Comparison of ENCODE assay signal across 8 cellular contexts in the genomic region with DNA sequence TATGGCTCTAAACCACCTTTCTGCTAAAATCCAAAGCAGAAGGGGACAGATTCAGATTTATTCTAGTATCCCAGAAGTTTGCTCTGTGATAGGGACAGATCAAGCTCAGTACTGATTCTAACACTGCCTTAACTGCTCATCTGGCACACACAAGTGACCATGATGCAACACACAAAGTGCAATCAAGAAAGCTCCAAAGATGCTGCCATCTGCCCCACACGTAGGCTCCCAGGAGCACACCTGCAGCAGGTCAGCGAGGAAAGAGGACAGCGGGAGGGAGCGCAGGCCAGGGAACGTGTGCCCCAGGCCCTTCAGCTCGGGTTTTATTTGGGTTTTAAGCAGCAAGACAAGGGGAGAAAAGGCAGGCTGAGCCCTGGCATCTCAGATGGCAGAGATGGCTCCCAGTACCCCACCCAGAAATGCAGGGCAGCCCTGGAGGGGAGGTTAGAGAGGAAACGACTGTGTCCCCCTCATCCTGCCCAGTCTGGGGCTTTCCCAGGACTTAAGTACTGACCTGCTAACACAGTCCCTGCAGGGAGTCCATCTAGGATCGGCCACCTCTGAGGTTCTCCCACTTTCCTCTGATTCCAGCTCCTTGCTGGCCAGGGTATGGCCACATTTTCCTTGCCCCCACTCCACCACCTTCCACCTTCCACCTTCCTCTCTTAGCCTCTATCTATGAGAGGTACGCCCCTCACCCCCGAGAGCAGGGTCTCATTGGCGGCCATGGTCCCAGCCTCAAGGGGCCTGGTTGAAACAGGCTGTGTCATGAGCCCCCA. TPM values are rescaled to one million over a fixed set of nuclear protein-coding genes. Genes with fewer than 3 reads are reported as not detected.
DNase-seq lines count a peak whose midpoint lies in the region; ATAC-seq and TF ChIP-seq lines count a peak whose summit lies in the region.

No MANE protein-coding gene starts in this region.

- peaks cover under 1% of the 10 kb centered on the region for H3K36me3 ChIP-seq in thoracic aorta

- peak overlapping the region; percentile 97 for H3K4me3 Mint-ChIP-seq in activated CD4-positive, alpha-beta T cell treated with anti-CD3 and anti-CD28 coated beads, Interleukin-2, amount 10 ng/mL, durations not matched to agents 7 days and 5 days
- H3K4me3 Mint-ChIP-seq in activated T-helper 17 cell treated with anti-CD3 and anti-CD28 coated beads, Interleukin-2, amount 50 U/mL, for 72 hours: peak overlapping the region; percentile 95
- peak overlapping the region; percentile 87 to 95 (median 93) for H3K4me3 Mint-ChIP-seq in immature natural killer cell

- H3K4me1 ChIP-seq in thoracic aorta (ENCODE audit: control insufficient read depth in 1 of 2, low read depth in 2 of 2): peaks cover 22 to 42% of the 10 kb centered on the region in 2 donors

- POLR2A ChIA-PET in activated CD4-positive, alpha-beta T cell treated with anti-CD3 and anti-CD28 coated beads, Interleukin-2, amount 10 ng/mL, durations not matched to agents 7 days and 5 days (lab: Charles Lee): interaction anchor here (0.6 to 1.8 kb wide), 3 partner anchors 52 to 59 kb away, joined by 4 to 6 read pairs (median 4); a partner anchor contains a TSS

- H3K4me3 ChIP-seq in thoracic aorta: peak overlapping the region; percentile 98

- CTCF ChIA-PET in activated CD4-positive, alpha-beta T cell treated with anti-CD3 and anti-CD28 coated beads, Interleukin-2, amount 10 ng/mL, durations not matched to agents 7 days and 5 days (lab: Charles Lee): interaction anchor here (0.6 to 1.1 kb wide), 7 partner anchors 11 to 612 kb away, joined by 3 to 6 read pairs (median 4); no protein-coding TSS in a partner anchor

- H3K9me3 ChIP-seq in thoracic aorta: no peaks in the 10 kb centered on the region

- no peaks in the 10 kb centered on the region for H3K27me3 Mint-ChIP-seq in activated CD4-positive, alpha-beta T cell treated with anti-CD3 and anti-CD28 coated beads, Interleukin-2, amount 10 ng/mL, durations not matched to agents 7 days and 5 days
- no peaks in the 10 kb centered on the region for H3K27me3 Mint-ChIP-seq in activated T-helper 17 cell treated with anti-CD3 and anti-CD28 coated beads, Interleukin-2, amount 50 U/mL, for 72 hours
- peaks cover 14 to 20% (median 16%) of the 10 kb centered on the region in 3 donors for H3K27me3 Mint-ChIP-seq in immature natural killer cell (ENCODE audit: low read depth in 3 of 3)

- peaks cover 59% of the 10 kb centered on the region for H3K4me1 Mint-ChIP-seq in activated CD4-positive, alpha-beta T cell treated with anti-CD3 and anti-CD28 coated beads, Interleukin-2, amount 10 ng/mL, durations not matched to agents 7 days and 5 days
- H3K4me1 Mint-ChIP-seq in activated T-helper 17 cell treated with anti-CD3 and anti-CD28 coated beads, Interleukin-2, amount 50 U/mL, for 72 hours: peaks cover 38% of the 10 kb centered on the region
- peaks cover 63 to 65% of the 10 kb centered on the region in 2 donors for H3K4me1 Mint-ChIP-seq in immature natural killer cell

- ATAC-seq in activated T-helper 17 cell treated with anti-CD3 and anti-CD28 coated beads, Interleukin-2, amount 50 U/mL, for 72 hours (replicated peaks): no peak
- no peak for ATAC-seq in thoracic aorta (ENCODE audit: insufficient number of reproducible peaks, low FRiP score, low read depth)

- no peak overlapping the region for H3K27ac ChIP-seq in thoracic aorta

- H3K9me3 Mint-ChIP-seq in activated CD4-positive, alpha-beta T cell treated with anti-CD3 and anti-CD28 coated beads, Interleukin-2, amount 10 ng/mL, durations not matched to agents 7 days and 5 days: no peaks in the 10 kb centered on the region
- no peaks in the 10 kb centered on the region for H3K9me3 Mint-ChIP-seq in activated T-helper 17 cell treated with anti-CD3 and anti-CD28 coated beads, Interleukin-2, amount 50 U/mL, for 72 hours
- H3K9me3 Mint-ChIP-seq in immature natural killer cell: no peaks in the 10 kb centered on the region

- peak overlapping the region; percentile 92 for H3K27ac Mint-ChIP-seq in activated CD4-positive, alpha-beta T cell treated with anti-CD3 and anti-CD28 coated beads, Interleukin-2, amount 10 ng/mL, durations not matched to agents 7 days and 5 days
- H3K27ac Mint-ChIP-seq in activated T-helper 17 cell treated with anti-CD3 and anti-CD28 coated beads, Interleukin-2, amount 50 U/mL, for 72 hours: peak overlapping the region; percentile 95
- peak overlapping the region; percentile 76 to 93 (median 86) for H3K27ac Mint-ChIP-seq in immature natural killer cell

- H3K36me3 Mint-ChIP-seq in activated CD4-positive, alpha-beta T cell treated with anti-CD3 and anti-CD28 coated beads, Interleukin-2, amount 10 ng/mL, durations not matched to agents 7 days and 5 days (ENCODE audit: low read depth): peaks cover 39% of the 10 kb centered on the region
- H3K36me3 Mint-ChIP-seq in activated T-helper 17 cell treated with anti-CD3 and anti-CD28 coated beads, Interleukin-2, amount 50 U/mL, for 72 hours (ENCODE audit: low read depth): peaks cover 62% of the 10 kb centered on the region
- peaks cover 0 to 6% (median 0%) of the 10 kb centered on the region in 3 donors for H3K36me3 Mint-ChIP-seq in immature natural killer cell

- no peak for TF ChIP-seq CTCF in thoracic aorta (IDR thresholded peaks at IDR 0.05)

- DNase-seq in activated CD4-positive, alpha-beta T cell treated with anti-CD3 and anti-CD28 coated beads, Interleukin-2, amount 10 ng/mL, durations not matched to agents 7 days and 5 days: no peak
- no peak for DNase-seq in activated CD4-positive, alpha-beta T cell treated with anti-CD3 and anti-CD28 coated beads for 1 hour
- DNase-seq in immature natural killer cell (no peak), thoracic aorta (ENCODE audit: low spot score) (no peak), glomerular visceral epithelial cell (ENCODE audit: extremely low spot score) (no peak), NCI-H510A treated with DMSO at 0.1 percent for 48 hours (lab: John Stamatoyannopoulos, UW) (no peak), NCI-H146 (lab: John Stamatoyannopoulos, UW) (no peak)

- H3K27me3 ChIP-seq in thoracic aorta (replicated peaks; ENCODE audit: insufficient read depth): no peaks in the 10 kb centered on the region

RNA-seq across cellular contexts. Expression of a gene that starts 1.2 kb away (rescaled TPM):
- total RNA-seq in activated CD4-positive, alpha-beta T cell treated with anti-CD3 and anti-CD28 coated beads, Interleukin-2, amount 10 ng/mL, durations not matched to agents 7 days and 5 days: 10 to 100 TPM; 54.4 to 62.4 TPM
- 10 to 100 TPM; 41.7 to 48.6 TPM for total RNA-seq in activated T-helper 17 cell treated with anti-CD3 and anti-CD28 coated beads, Interleukin-2, amount 50 U/mL, for 72 hours
- polyA plus RNA-seq in immature natural killer cell: 10 to 100 TPM in 2 of 3 donors, 1 to 10 TPM in 1; 8.8 to 27.3 (median 10.7) TPM
- total RNA-seq in thoracic aorta: 10 to 100 TPM; 30.1 to 32.5 TPM

RNA-seq across cellular contexts. Expression of a gene that starts 11.3 kb away (rescaled TPM):
- under 1 TPM; 0.73 to 0.99 TPM for total RNA-seq in activated CD4-positive, alpha-beta T cell treated with anti-CD3 and anti-CD28 coated beads, Interleukin-2, amount 10 ng/mL, durations not matched to agents 7 days and 5 days
- total RNA-seq in activated T-helper 17 cell treated with anti-CD3 and anti-CD28 coated beads, Interleukin-2, amount 50 U/mL, for 72 hours: 1 to 10 TPM; 1.7 to 1.9 TPM
- polyA plus RNA-seq in immature natural killer cell: 1 to 10 TPM in 1 of 3 donors, under 1 TPM in 1, not detected in 1; 0.53 to 1.7 TPM
- under 1 TPM in 1 of 2 donors, not detected in 1; 0.56 TPM for total RNA-seq in thoracic aorta
